ENCODE assay signal across 15 cellular contexts in the genomic region with DNA sequence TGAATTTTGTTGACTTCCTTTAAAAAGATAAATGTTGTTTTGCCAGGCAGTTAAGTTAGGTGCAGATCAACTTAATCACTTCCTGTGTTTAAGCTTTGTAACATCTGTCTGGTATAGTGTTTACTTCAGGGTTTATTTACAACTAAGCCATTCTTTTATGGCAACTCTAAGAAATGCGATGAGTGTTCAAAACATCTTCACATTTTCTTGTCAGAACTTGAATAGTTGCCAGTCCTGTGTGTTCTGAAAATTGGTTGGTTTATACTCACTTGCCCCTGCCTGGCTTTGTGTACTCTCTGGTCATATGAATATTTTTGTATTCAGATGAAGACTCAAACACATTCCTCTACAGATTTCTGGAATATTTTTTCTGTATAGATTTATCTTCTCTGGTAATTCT.
DNase-seq lines count a peak whose midpoint lies in the region; ATAC-seq and TF ChIP-seq lines count a peak whose summit lies in the region.
"Had no signal": no experiment of that assay in that cellular context is flagged by ENCODE, and none has a peak within 500 bp of the region (broad histone marks: within the 10 kb centered on the region; RNA-seq: fewer than 3 reads in every experiment).

No MANE protein-coding gene starts in this region.

- H3K9me2 ChIP-seq in PC-3 (replicated peaks; ENCODE audit: low read length) = no peaks in the 10 kb centered on the region

- peak; percentile 40; the same call in 1 of the 2 replicates for ATAC-seq in PC-3
- ATAC-seq in GM19324 (IDR thresholded peaks at IDR 0.05; ENCODE audit: low FRiP score, unreplicated experiment) = no peak
- ATAC-seq: gastroesophageal sphincter; stimulated activated effector memory CD8-positive, alpha-beta T cell treated with anti-CD3 and anti-CD28 coated beads, Interleukin-12 subunit alpha, Interleukin-12 subunit beta, amount 100 ng/mL, for 72 hours had no signal

- no CpG with 5 or more reads among the region's 1 CpG for WGBS in neuronal stem cell (ENCODE audit: extremely low coverage in 2 of 2, insufficient read length in 2 of 2, insufficient replicate concordance in 1 of 2), 2 donors

- H3K27ac ChIP-seq in PC-3 (ENCODE audit: low read length) (no peak overlapping the region), epithelial cell of prostate (peak overlapping the region; percentile 60), neuronal stem cell (replicated peaks; ENCODE audit: low read length) (no peak overlapping the region)
- H3K27ac ChIP-seq: gastroesophageal sphincter, sigmoid colon had no signal

- no peak overlapping the region for H4K91ac ChIP-seq in neuronal stem cell (ENCODE audit: low read depth, low read length, poor library complexity)

- H3K4me3 ChIP-seq in PC-3 (ENCODE audit: low read length) = no peak overlapping the region
- no peak overlapping the region for H3K4me3 ChIP-seq in neuronal stem cell (ENCODE audit: low read length in 2 of 2)
- H3K4me3 ChIP-seq: gastroesophageal sphincter, sigmoid colon had no signal

- no peak overlapping the region for H3K14ac ChIP-seq in neuronal stem cell (ENCODE audit: low read length)

- no peak overlapping the region for H2AFZ ChIP-seq in PC-3 (ENCODE audit: low read length)
- H2AFZ ChIP-seq in neuronal stem cell (ENCODE audit: low read length) = peak overlapping the region; percentile 30

- no TSS peak for BruUV-seq in PC-3 (replicated peaks; lab: Mats Ljungman, UMichigan)

- no peak for TF ChIP-seq CTCF in PC-3 (conservative IDR thresholded peaks at IDR 0.05; ENCODE audit: low read depth, low read length)

- no peak overlapping the region for H2BK120ac ChIP-seq in neuronal stem cell (ENCODE audit: low read depth, low read length)

- no peak overlapping the region for H4K8ac ChIP-seq in neuronal stem cell (ENCODE audit: low read depth, low read length)

- no peak overlapping the region for H3K18ac ChIP-seq in neuronal stem cell (ENCODE audit: low read length)

- H3K23ac ChIP-seq in neuronal stem cell (ENCODE audit: low read depth, low read length, poor library complexity) = no peak overlapping the region

- intact Hi-C loops in PC-3 (cut with micrococcal nuclease) = no loop called here

- no peaks in the 10 kb centered on the region for H3K79me1 ChIP-seq in neuronal stem cell (ENCODE audit: low read depth, low read length)

- H3K4me1 ChIP-seq in PC-3 (ENCODE audit: insufficient read depth, low read length) (no peaks in the 10 kb centered on the region; the same call in 1 of the 2 replicates), neuronal stem cell (ENCODE audit: control insufficient read depth in 2 of 2, insufficient read depth in 1 of 2, low read depth in 1 of 2, low read length in 2 of 2) (no peaks in the 10 kb centered on the region)
- H3K4me1 ChIP-seq: gastroesophageal sphincter, sigmoid colon had no signal

- H3K4me2 ChIP-seq in PC-3 (ENCODE audit: low read length) = no peak overlapping the region
- H3K4me2 ChIP-seq in neuronal stem cell (ENCODE audit: insufficient read depth, low read length, poor library complexity, severe bottlenecking) = no peak overlapping the region

- no peaks in the 10 kb centered on the region for H3K27me3 ChIP-seq in PC-3 (ENCODE audit: low read length)
- no peaks in the 10 kb centered on the region for H3K27me3 ChIP-seq in neuronal stem cell (ENCODE audit: control insufficient read depth in 3 of 3, insufficient read depth in 3 of 3, low read depth in 1 of 3, low read length in 3 of 3)
- H3K27me3 ChIP-seq: gastroesophageal sphincter, sigmoid colon had no signal

- H3K79me2 ChIP-seq in PC-3 (ENCODE audit: low read length) = no peaks in the 10 kb centered on the region

- CTCF ChIA-PET in PC-3 (lab: Charles Lee) = no interaction called here

- H2BK12ac ChIP-seq in neuronal stem cell (ENCODE audit: low read length) = no peak overlapping the region

- H2BK15ac ChIP-seq in neuronal stem cell (ENCODE audit: low read length) = no peak overlapping the region

- no peak overlapping the region for H3K9ac ChIP-seq in PC-3 (ENCODE audit: low read length)
- no peak overlapping the region for H3K9ac ChIP-seq in neuronal stem cell (ENCODE audit: low read depth, low read length, poor library complexity)

- H4K20me1 ChIP-seq in PC-3 (ENCODE audit: low read length) = no peaks in the 10 kb centered on the region

- H3K4ac ChIP-seq in neuronal stem cell (ENCODE audit: low read length) = no peak overlapping the region

- peak; percentile 7 for DNase-seq in GM03348 (ENCODE audit: low spot score)
- peak; percentile 25 for DNase-seq in PC-3
- DNase-seq in epithelial cell of prostate (ENCODE audit: low read depth, low spot score) = peak; percentile 41
- DNase-seq in neuronal stem cell (ENCODE audit: low spot score) = no peak
- DNase-seq in occipital lobe (lab: John Stamatoyannopoulos, UW) = no peak
- no peak for DNase-seq in activated CD4-positive, alpha-beta T cell treated with anti-CD3 and anti-CD28 coated beads, Interleukin-2, amount 50 U/mL, for 4 hours
- DNase-seq: activated naive CD8-positive, alpha-beta T cell treated with anti-CD3 and anti-CD28 coated beads for 36 hours; DMS79 treated with DMSO at 0.1 percent for 48 hours; NCI-H1417 treated with DMSO at 0.1 percent for 48 hours; NCI-H524 treated with DMSO at 0.1 percent for 48 hours; nephron progenitor cell; sigmoid colon had no signal

- POLR2A ChIA-PET in PC-3 (lab: Charles Lee; ENCODE audit: unreplicated experiment) = no interaction called here

- H3F3A ChIP-seq in PC-3 (ENCODE audit: low read length, unreplicated experiment) = no peaks in the 10 kb centered on the region

- H3K9me3 ChIP-seq in PC-3 (ENCODE audit: low read length) (no peaks in the 10 kb centered on the region), neuronal stem cell (replicated peaks in 1 of 2; ENCODE audit: control insufficient read depth in 2 of 2, insufficient read depth in 1 of 2, low read depth in 1 of 2, low read length in 2 of 2) (peaks cover 2 to 4% of the 10 kb centered on the region in 2 donors)
- H3K9me3 ChIP-seq: sigmoid colon had no signal

- no peaks in the 10 kb centered on the region; the same call in 1 of the 2 replicates for H3K36me3 ChIP-seq in PC-3 (ENCODE audit: low read depth, low read length)
- no peaks in the 10 kb centered on the region for H3K36me3 ChIP-seq in neuronal stem cell (replicated peaks in 1 of 2; ENCODE audit: control insufficient read depth in 2 of 2, insufficient read depth in 2 of 2, low read length in 2 of 2)
- H3K36me3 ChIP-seq: gastroesophageal sphincter, sigmoid colon had no signal

- no peak overlapping the region for H2BK5ac ChIP-seq in neuronal stem cell (ENCODE audit: low read length)

- no peak overlapping the region for H2AK5ac ChIP-seq in neuronal stem cell (ENCODE audit: low read depth, low read length)

Comparison
In these comparisons a context has a peak if more than half of its experiments do, and no peak if none do; other contexts are left out.
1. DNase-seq: peak in GM03348 (single experiment), PC-3 (single experiment) and epithelial cell of prostate (single experiment); none in neuronal stem cell (single experiment), occipital lobe (single experiment) and activated CD4-positive, alpha-beta T cell treated with anti-CD3 and anti-CD28 coated beads, Interleukin-2, amount 50 U/mL, for 4 hours (0 of 2).